In the genomic region with DNA sequence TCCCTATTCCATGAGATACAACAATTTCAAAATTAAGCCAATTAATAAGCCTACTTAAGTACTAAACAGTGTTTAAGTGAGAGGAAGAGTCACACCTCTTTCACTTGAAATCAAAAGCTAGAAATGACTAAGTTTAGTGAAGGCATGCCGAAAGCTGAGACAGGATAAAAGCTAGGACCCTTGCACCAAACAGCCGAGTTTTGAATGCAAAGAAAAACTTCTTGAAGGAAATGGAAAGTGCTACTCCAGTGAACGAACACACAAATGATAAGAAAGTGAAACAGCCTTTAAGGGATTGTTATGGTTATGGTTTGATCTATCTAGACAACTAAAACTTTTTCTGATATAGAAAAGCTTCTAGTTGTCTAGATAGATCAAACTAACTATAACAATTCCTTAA, we compare ENCODE assay signal across 12 cellular contexts.
DNase-seq lines count a peak whose midpoint lies in the region; ATAC-seq and TF ChIP-seq lines count a peak whose summit lies in the region.
"Had no signal": no experiment of that assay in that cellular context is flagged by ENCODE, and none has a peak within 500 bp of the region (broad histone marks: within the 10 kb centered on the region; RNA-seq: fewer than 3 reads in every experiment).

No MANE protein-coding gene starts in this region.

- peaks cover 11% of the 10 kb centered on the region for H3K9me3 ChIP-seq in endodermal cell (ENCODE audit: control insufficient read depth, low read length)
- H3K9me3 ChIP-seq: HAP-1, MG63 had no signal

- WGBS in endodermal cell (ENCODE audit: insufficient coverage in 1 of 2, insufficient read length in 1 of 2), 2 experiments = 89 to 90% methylated on average over 2 to 3 of the region's 3 CpGs

- peaks cover 2% of the 10 kb centered on the region for H3K36me3 Mint-ChIP-seq in T-helper 2 cell treated with Interferon-gamma antibody and Interleukin-4, amounts not matched to agents 5 μg/mL and 100 μg/mL, for 36 hours (ENCODE audit: low read depth)
- no peaks in the 10 kb centered on the region for H3K36me3 Mint-ChIP-seq in endodermal cell (ENCODE audit: low read depth)

- peak overlapping the region; percentile 51 for H3K4me3 Mint-ChIP-seq in T-helper 2 cell treated with Interferon-gamma antibody and Interleukin-4, amounts not matched to agents 5 μg/mL and 100 μg/mL, for 36 hours
- H3K4me3 Mint-ChIP-seq in endodermal cell = no peak overlapping the region

- peaks cover 15% of the 10 kb centered on the region for H3K4me1 Mint-ChIP-seq in T-helper 2 cell treated with Interferon-gamma antibody and Interleukin-4, amounts not matched to agents 5 μg/mL and 100 μg/mL, for 36 hours (ENCODE audit: low read depth)
- peaks cover 1% of the 10 kb centered on the region for H3K4me1 Mint-ChIP-seq in endodermal cell

- peak overlapping the region; percentile 83 for H3K27ac Mint-ChIP-seq in T-helper 2 cell treated with Interferon-gamma antibody and Interleukin-4, amounts not matched to agents 5 μg/mL and 100 μg/mL, for 36 hours
- no peak overlapping the region for H3K27ac Mint-ChIP-seq in endodermal cell

- peaks cover 6% of the 10 kb centered on the region for H3K27me3 Mint-ChIP-seq in T-helper 2 cell treated with Interferon-gamma antibody and Interleukin-4, amounts not matched to agents 5 μg/mL and 100 μg/mL, for 36 hours (ENCODE audit: low read depth)
- peaks cover 8% of the 10 kb centered on the region for H3K27me3 Mint-ChIP-seq in endodermal cell (ENCODE audit: insufficient read depth)

- H3K9ac ChIP-seq in endodermal cell (ENCODE audit: extremely low read depth, low read length, poor library complexity, severe bottlenecking) = no peak overlapping the region

- H3K36me3 ChIP-seq in endodermal cell (ENCODE audit: control insufficient read depth, insufficient read depth, low read length) = no peaks in the 10 kb centered on the region
- H3K36me3 ChIP-seq: HAP-1, MG63 had no signal

- TF ChIP-seq CTCF in endodermal cell (conservative IDR thresholded peaks at IDR 0.05) (no peak), GM13977 (IDR thresholded peaks at IDR 0.05; ENCODE audit: extremely low read depth, insufficient read depth, missing control alignments) (no peak)

- no peaks in the 10 kb centered on the region for H3K27me3 ChIP-seq in endodermal cell (ENCODE audit: control insufficient read depth, insufficient read depth, low read length, poor library complexity, severe bottlenecking)
- H3K27me3 ChIP-seq: MG63 had no signal

- peak; percentile 81 for ATAC-seq in GM18868 (IDR thresholded peaks at IDR 0.05; ENCODE audit: unreplicated experiment)
- peak; percentile 85 for ATAC-seq in GM19467 (IDR thresholded peaks at IDR 0.05; ENCODE audit: unreplicated experiment)
- ATAC-seq in HG02981 (IDR thresholded peaks at IDR 0.05; ENCODE audit: unreplicated experiment) = peak; percentile 85

- DNase-seq in T-helper 2 cell treated with Interferon-gamma antibody and Interleukin-4, amounts not matched to agents 5 μg/mL and 100 μg/mL, for 36 hours (ENCODE audit: low spot score) = peak; percentile 8
- DNase-seq in NCI-H2107 treated with DMSO at 0.1 percent for 48 hours (lab: John Stamatoyannopoulos, UW; ENCODE audit: unreplicated experiment) = no peak
- DNase-seq in endodermal cell = no peak
- DNase-seq in GM13977 (ENCODE audit: low spot score) = no peak
- DNase-seq: aorta, DMS79, MG63 had no signal

- no peak overlapping the region for H3K4me3 ChIP-seq in endodermal cell (ENCODE audit: low read length)
- H3K4me3 ChIP-seq: HAP-1, MG63 had no signal

- H3K4me1 ChIP-seq in endodermal cell (ENCODE audit: control insufficient read depth, insufficient read depth, low read length) = no peaks in the 10 kb centered on the region

- no peak overlapping the region for H3K27ac ChIP-seq in endodermal cell (ENCODE audit: low read depth, low read length)
- H3K27ac ChIP-seq: epithelial cell of prostate had no signal

- in situ Hi-C loops in GM13977 (cut with MboI; ENCODE audit: low pct_unique_long_range_greater_than_20kb, low sequenced_read_pairs, unreplicated experiment) = no loop called here

- peaks cover 4% of the 10 kb centered on the region for H3K9me3 Mint-ChIP-seq in T-helper 2 cell treated with Interferon-gamma antibody and Interleukin-4, amounts not matched to agents 5 μg/mL and 100 μg/mL, for 36 hours
- peaks cover 9% of the 10 kb centered on the region for H3K9me3 Mint-ChIP-seq in endodermal cell
